1 cellular context compared by ENCODE assay signal in genomic region chr15:28118531-28118930, GRCh38.
TF ChIP-seq lines count a peak whose summit lies in the region.

No MANE protein-coding gene starts in this region.

TF ChIP-seq in H1, 55 proteins besides CTCF, POLR2A, EP300 and RAD21 (continued from another document):
- TF ChIP-seq SP1 (IDR thresholded peaks at IDR 0.05; ENCODE audit: low read depth, low read length) (no peak), TCF12 (IDR thresholded peaks at IDR 0.05; ENCODE audit: low read depth, low read length) (no peak), BACH1 (IDR thresholded peaks at IDR 0.05; ENCODE audit: low read length) (no peak), EZH2 (IDR thresholded peaks at IDR 0.05; ENCODE audit: low read depth, low read length, severe bottlenecking) (no peak), JUND (IDR thresholded peaks at IDR 0.05; ENCODE audit: low read length) (no peak), POLR2AphosphoS5 (IDR thresholded peaks at IDR 0.05; ENCODE audit: low read depth, low read length) (no peak)
